ENCODE assay signal across 17 cellular contexts in the genomic region with DNA sequence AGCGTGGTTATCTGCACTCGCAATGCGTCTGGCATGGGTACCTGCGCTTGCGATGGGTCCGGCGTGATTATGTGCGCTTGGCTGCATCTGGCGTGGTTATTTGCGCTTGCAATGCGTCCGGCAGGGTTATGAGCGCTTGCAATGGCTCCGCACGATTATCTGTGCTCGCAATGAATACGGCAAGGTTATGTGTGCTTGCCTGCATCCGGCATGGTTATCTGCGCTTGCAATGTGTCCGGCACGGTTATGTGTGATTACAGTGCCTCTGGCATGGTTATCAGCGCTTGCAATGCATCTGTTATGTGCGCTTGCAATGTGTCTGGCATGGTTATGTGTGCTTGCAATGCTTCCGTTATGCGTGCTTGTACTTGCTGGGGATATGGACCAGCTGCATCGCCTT. TPM values are rescaled to one million over a fixed set of nuclear protein-coding genes. Genes with fewer than 3 reads are reported as not detected.
DNase-seq lines count a peak whose midpoint lies in the region; ATAC-seq, FAIRE-seq and TF ChIP-seq lines count a peak whose summit lies in the region.
"Had no signal": no experiment of that assay in that cellular context is flagged by ENCODE, and none has a peak within 500 bp of the region (broad histone marks: within the 10 kb centered on the region; RNA-seq: fewer than 3 reads in every experiment).

No MANE protein-coding gene starts in this region.

- no peaks in the 10 kb centered on the region for H3K36me3 ChIP-seq in bronchial epithelial cell (ENCODE audit: control insufficient read depth, insufficient read depth, low read length)

- no peak overlapping the region for H3K4me3 Mint-ChIP-seq in effector memory CD8-positive, alpha-beta T cell
- no peak overlapping the region for H3K4me3 Mint-ChIP-seq in mesothelial cell of epicardium
- H3K4me3 Mint-ChIP-seq: B cell; CD4-positive, alpha-beta T cell had no signal

- peaks cover 0 to 6% of the 10 kb centered on the region in 2 donors for H3K4me1 Mint-ChIP-seq in effector memory CD8-positive, alpha-beta T cell (ENCODE audit: low read depth in 2 of 2)
- no peaks in the 10 kb centered on the region for H3K4me1 Mint-ChIP-seq in mesothelial cell of epicardium
- H3K4me1 Mint-ChIP-seq: B cell had no signal

- FAIRE-seq in bronchial epithelial cell (lab: Jason Lieb, UNC) = peak; percentile 90

- peak; percentile 39 for ATAC-seq in SK-N-SH treated with all-trans-retinoic acid at 6 μM for 48 hours
- ATAC-seq in effector memory CD8-positive, alpha-beta T cell (replicated peaks) = no peak
- ATAC-seq: HCT116 had no signal

- no peak overlapping the region for H3K27ac Mint-ChIP-seq in effector memory CD8-positive, alpha-beta T cell
- H3K27ac Mint-ChIP-seq in mesothelial cell of epicardium = no peak overlapping the region
- H3K27ac Mint-ChIP-seq: B cell; CD4-positive, alpha-beta T cell had no signal

- H3K4me3 ChIP-seq in bronchial epithelial cell (ENCODE audit: low read depth, low read length) = no peak overlapping the region
- H3K4me3 ChIP-seq: GM23248 had no signal

- H3K27me3 ChIP-seq in bronchial epithelial cell (ENCODE audit: control insufficient read depth, insufficient read depth, low read length) = no peaks in the 10 kb centered on the region

- H3K9me3 Mint-ChIP-seq in effector memory CD8-positive, alpha-beta T cell = no peaks in the 10 kb centered on the region
- no peaks in the 10 kb centered on the region for H3K9me3 Mint-ChIP-seq in mesothelial cell of epicardium
- H3K9me3 Mint-ChIP-seq: CD4-positive, alpha-beta T cell had no signal

- H3K36me3 Mint-ChIP-seq in effector memory CD8-positive, alpha-beta T cell (ENCODE audit: insufficient read depth) = no peaks in the 10 kb centered on the region
- H3K36me3 Mint-ChIP-seq in mesothelial cell of epicardium = no peaks in the 10 kb centered on the region

- DNase-seq in DMS 273 (lab: John Stamatoyannopoulos, UW; ENCODE audit: unreplicated experiment) (peak; percentile 48), DMS 273 treated with DMSO at 0.1 percent for 48 hours (lab: John Stamatoyannopoulos, UW) (no peak), GDM1 (lab: John Stamatoyannopoulos, UW) (peak; percentile 58), bronchial epithelial cell (ENCODE audit: low read depth) (no peak), NCI-H1417 treated with DMSO at 0.1 percent for 48 hours (lab: John Stamatoyannopoulos, UW) (no peak), mesothelial cell of epicardium (ENCODE audit: low spot score in 2 of 2, unreplicated experiment in 2 of 2) (no peak)
- DNase-seq in effector memory CD8-positive, alpha-beta T cell = no peak
- DNase-seq: Calu3; CD4-positive, alpha-beta T cell; GM23248; KG1; NCI-H1694; NCI-H446 treated with DMSO at 0.1 percent for 48 hours; SHP77 had no signal

- peaks cover 14 to 17% of the 10 kb centered on the region in 2 donors for H3K27me3 Mint-ChIP-seq in effector memory CD8-positive, alpha-beta T cell
- H3K27me3 Mint-ChIP-seq in mesothelial cell of epicardium (ENCODE audit: low read depth) = peaks cover 54% of the 10 kb centered on the region
- H3K27me3 Mint-ChIP-seq: CD4-positive, alpha-beta T cell had no signal

- TF ChIP-seq CTCF in bronchial epithelial cell (IDR thresholded peaks at IDR 0.05; ENCODE audit: insufficient read depth, low read length, severe bottlenecking) = no peak
- no peak for TF ChIP-seq CTCF in mesothelial cell of epicardium (IDR thresholded peaks at IDR 0.05; ENCODE audit: unreplicated experiment)

TF ChIP-seq in SK-N-SH treated with all-trans-retinoic acid at 6 μM for 48 hours, 23 proteins besides CTCF, POLR2A, EP300 and RAD21:
- TF ChIP-seq OSR1 (CRISPR knock-in tag; IDR thresholded peaks at IDR 0.05) (no peak), TCF4 (CRISPR knock-in tag; IDR thresholded peaks at IDR 0.05; ENCODE audit: borderline replicate concordance) (peak; percentile 32; the same call in 1 of the 2 replicates)

RNA-seq across cellular contexts. Expression of a gene that starts 37.6 kb away (rescaled TPM):
- total RNA-seq in bronchial epithelial cell (10.0 and 10.6 TPM in 2 replicates), mesothelial cell of epicardium (18.9 to 19.9 TPM (median 19.0 TPM) in 3 replicates)

Comparison
In these comparisons a context has a peak if more than half of its experiments do, and no peak if none do; other contexts are left out.
1. DNase-seq: peak in DMS 273 (single experiment) and GDM1 (single experiment); none in DMS 273 treated with DMSO at 0.1 percent for 48 hours (single experiment), bronchial epithelial cell (single experiment), effector memory CD8-positive, alpha-beta T cell (0 of 3), NCI-H1417 treated with DMSO at 0.1 percent for 48 hours (single experiment) and mesothelial cell of epicardium (0 of 2).